ENCODE assay signal across 13 cellular contexts in the genomic region with DNA sequence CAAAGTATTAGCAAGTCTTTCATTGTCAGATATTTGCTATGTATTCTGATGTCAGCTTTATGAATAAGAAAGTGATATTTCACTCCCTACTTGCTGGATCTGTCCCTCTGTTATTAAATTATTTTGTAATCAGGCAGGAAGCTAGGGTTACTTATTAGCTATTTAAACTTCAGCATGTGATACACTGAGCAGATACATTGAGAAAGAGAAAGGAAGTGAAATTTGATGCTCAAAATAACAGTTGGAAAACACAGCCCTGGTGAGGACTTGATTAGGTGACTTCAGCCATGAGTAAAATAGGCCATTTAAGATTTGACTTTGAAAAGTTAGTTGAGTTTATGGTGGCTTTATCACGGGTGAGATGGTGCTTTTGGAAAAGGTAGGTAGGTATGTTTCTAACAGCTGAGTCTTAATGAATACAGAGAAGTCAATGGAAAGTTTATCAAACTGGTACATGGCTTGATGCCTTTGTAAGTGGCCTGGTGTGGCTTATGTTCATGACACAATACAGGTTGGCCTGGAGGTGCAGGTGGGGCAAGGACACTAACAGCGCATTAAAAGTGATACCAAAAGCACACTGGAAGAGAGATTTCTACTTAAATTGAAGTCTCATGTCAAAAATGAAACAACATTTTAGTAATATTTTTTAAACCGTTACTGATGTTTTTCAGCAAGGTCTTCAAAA.
DNase-seq lines count a peak whose midpoint lies in the region; ATAC-seq, FAIRE-seq and TF ChIP-seq lines count a peak whose summit lies in the region.
"Had no signal": no experiment of that assay in that cellular context is flagged by ENCODE, and none has a peak within 500 bp of the region (broad histone marks: within the 10 kb centered on the region; RNA-seq: fewer than 3 reads in every experiment).

No MANE protein-coding gene starts in this region.

- H3K27ac ChIP-seq in pancreas, result no peak overlapping the region
- H3K27ac ChIP-seq: ovary, tibial nerve had no signal

- no peak overlapping the region for H3K4me3 Mint-ChIP-seq in activated naive CD4-positive, alpha-beta T cell treated with anti-CD3 and anti-CD28 coated beads, Interleukin-2, amount 10 ng/mL, durations not matched to agents 7 days and 5 days
- H3K4me3 Mint-ChIP-seq: CD4-positive, alpha-beta memory T cell; HFFc6 had no signal

- CTCF ChIA-PET in activated naive CD4-positive, alpha-beta T cell treated with anti-CD3 and anti-CD28 coated beads, Interleukin-2, amount 10 ng/mL, durations not matched to agents 7 days and 5 days (lab: Charles Lee), result no interaction called here

- H3K27me3 ChIP-seq in pancreas, result no peaks in the 10 kb centered on the region
- H3K27me3 ChIP-seq: ovary, tibial nerve had no signal

- no peak overlapping the region for H3K4me3 ChIP-seq in pancreas
- H3K4me3 ChIP-seq: ovary, tibial nerve had no signal

- H3K36me3 Mint-ChIP-seq in activated naive CD4-positive, alpha-beta T cell treated with anti-CD3 and anti-CD28 coated beads, Interleukin-2, amount 10 ng/mL, durations not matched to agents 7 days and 5 days, result no peaks in the 10 kb centered on the region
- H3K36me3 Mint-ChIP-seq: CD4-positive, alpha-beta memory T cell had no signal

- no peaks in the 10 kb centered on the region for H3K4me1 ChIP-seq in pancreas
- H3K4me1 ChIP-seq: tibial nerve had no signal

- no peak for FAIRE-seq in pancreas (lab: Jason Lieb, UNC)

- H3K27ac Mint-ChIP-seq in activated naive CD4-positive, alpha-beta T cell treated with anti-CD3 and anti-CD28 coated beads, Interleukin-2, amount 10 ng/mL, durations not matched to agents 7 days and 5 days, result no peak overlapping the region
- H3K27ac Mint-ChIP-seq: CD4-positive, alpha-beta memory T cell; HFFc6 had no signal

- no peaks in the 10 kb centered on the region for H3K36me3 ChIP-seq in pancreas
- H3K36me3 ChIP-seq: ovary, tibial nerve had no signal

- 62 to 63% methylated on average over 3 of the region's 3 CpGs for WGBS in pancreas, 2 donors

- H3K4me1 Mint-ChIP-seq in activated naive CD4-positive, alpha-beta T cell treated with anti-CD3 and anti-CD28 coated beads, Interleukin-2, amount 10 ng/mL, durations not matched to agents 7 days and 5 days, result no peaks in the 10 kb centered on the region

- H3K9me3 ChIP-seq in pancreas, result no peaks in the 10 kb centered on the region
- H3K9me3 ChIP-seq: ovary had no signal

- intact Hi-C loops in pancreas (cut with DNase I), result no loop called here

- H3K9me3 Mint-ChIP-seq in activated naive CD4-positive, alpha-beta T cell treated with anti-CD3 and anti-CD28 coated beads, Interleukin-2, amount 10 ng/mL, durations not matched to agents 7 days and 5 days, result peaks cover 16% of the 10 kb centered on the region

- peak; percentile 75 for ATAC-seq in GM19395 (IDR thresholded peaks at IDR 0.05; ENCODE audit: unreplicated experiment)
- peak; percentile 93 for ATAC-seq in HG02759 (IDR thresholded peaks at IDR 0.05; ENCODE audit: unreplicated experiment)
- peak; percentile 59 for ATAC-seq in HG03439 (IDR thresholded peaks at IDR 0.05; ENCODE audit: unreplicated experiment)
- ATAC-seq in pancreas, result no peak

- TF ChIP-seq CTCF in pancreas (IDR thresholded peaks at IDR 0.05), result no peak

- peak; percentile 29 for DNase-seq in left kidney (ENCODE audit: low read depth, low spot score)
- no peak for DNase-seq in pancreas
- DNase-seq in activated naive CD4-positive, alpha-beta T cell treated with anti-CD3 and anti-CD28 coated beads, Interleukin-2, amount 10 ng/mL, durations not matched to agents 7 days and 5 days, result no peak
- no peak for DNase-seq in T-helper 2 cell
- DNase-seq: aorta; CD4-positive, alpha-beta memory T cell; GF-D8; HFFc6; ovary had no signal

- no peaks in the 10 kb centered on the region for H3K27me3 Mint-ChIP-seq in activated naive CD4-positive, alpha-beta T cell treated with anti-CD3 and anti-CD28 coated beads, Interleukin-2, amount 10 ng/mL, durations not matched to agents 7 days and 5 days
- H3K27me3 Mint-ChIP-seq: CD4-positive, alpha-beta memory T cell had no signal

Comparison
In these comparisons a context has a peak if more than half of its experiments do, and no peak if none do; other contexts are left out.
1. ATAC-seq: peak in GM19395 (single experiment), HG02759 (single experiment) and HG03439 (single experiment); none in pancreas (0 of 4).